Comparison of ENCODE assay signal across 1 cellular context in the genomic region with DNA sequence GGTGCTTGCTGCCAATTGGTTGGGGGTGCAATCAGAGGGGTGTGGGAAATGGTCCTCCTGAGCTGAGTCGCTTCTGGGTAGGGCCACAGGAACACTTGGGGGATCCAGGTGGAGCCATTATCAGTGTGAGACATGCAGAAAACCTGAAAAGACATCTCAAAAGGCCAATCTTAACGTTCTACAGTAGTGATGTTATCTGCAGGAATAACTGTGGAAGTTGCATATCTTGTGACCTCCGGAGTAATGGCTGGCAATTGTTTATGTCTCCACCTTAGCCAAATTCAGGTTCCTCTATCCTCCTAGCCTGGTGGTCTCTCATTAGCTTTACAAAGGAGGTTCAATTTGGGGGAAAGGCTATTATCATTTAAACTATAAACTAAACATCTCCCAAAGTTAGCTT.
TF ChIP-seq lines count a peak whose summit lies in the region.

No MANE protein-coding gene starts in this region.

TF ChIP-seq in H1, 55 proteins besides CTCF, POLR2A, EP300 and RAD21:
- TF ChIP-seq SP2 (IDR thresholded peaks at IDR 0.05; ENCODE audit: low read length) (no peak), POU5F1 (IDR thresholded peaks at IDR 0.05; ENCODE audit: low read depth, low read length) (no peak), BACH1 (IDR thresholded peaks at IDR 0.05; ENCODE audit: low read length) (no peak), TEAD4 (IDR thresholded peaks at IDR 0.05; ENCODE audit: low read depth, low read length) (no peak), MAFK (IDR thresholded peaks at IDR 0.05; ENCODE audit: low read depth, low read length) (no peak), HDAC2 (IDR thresholded peaks at IDR 0.05; ENCODE audit: borderline replicate concordance in 1 of 2, low read depth in 2 of 2, low read length in 2 of 2) (no peak), SIX5 (IDR thresholded peaks at IDR 0.05; ENCODE audit: low read depth, low read length) (no peak), SP1 (IDR thresholded peaks at IDR 0.05; ENCODE audit: low read depth, low read length) (no peak), RFX5 (IDR thresholded peaks at IDR 0.05; ENCODE audit: borderline replicate concordance, low read depth, low read length) (no peak)
